Comparison of ENCODE assay signal across 1 cellular context in the genomic region with DNA sequence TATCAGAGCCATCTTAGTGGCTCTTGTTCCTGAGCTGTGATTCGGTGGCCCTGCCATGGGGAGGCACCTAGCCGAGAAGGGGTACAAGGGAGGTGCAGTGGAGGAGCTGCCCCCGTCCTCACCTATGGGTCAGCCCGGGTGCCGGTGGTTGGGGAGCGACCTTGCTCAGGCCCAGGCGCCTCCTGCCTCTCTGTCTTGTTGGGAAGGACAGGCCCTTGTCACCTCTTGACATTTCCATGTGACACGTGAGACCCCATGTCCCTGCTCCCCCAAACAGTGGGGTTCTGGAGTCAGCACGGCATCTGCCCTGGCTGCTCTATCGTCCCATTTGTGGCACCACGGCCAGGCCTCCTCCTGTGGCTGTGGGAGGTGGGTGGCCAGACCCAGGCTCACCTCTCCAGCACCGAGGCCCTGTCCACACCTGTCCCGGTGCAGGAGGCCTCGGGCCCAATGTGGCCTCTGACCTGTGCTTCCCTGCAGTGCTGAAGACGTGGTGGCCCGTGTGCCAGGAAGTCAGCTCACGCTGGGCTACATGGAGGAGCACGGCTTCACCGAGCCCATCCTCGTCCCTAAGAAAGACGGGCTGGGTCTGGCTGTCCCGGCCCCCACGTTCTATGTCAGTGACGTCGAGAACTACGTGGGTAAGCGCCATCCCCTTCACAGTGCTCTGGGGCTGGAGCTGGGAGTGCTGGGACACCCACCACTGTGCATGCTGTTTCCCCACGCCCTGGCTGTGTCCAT.
TF ChIP-seq lines count a peak whose summit lies in the region.

No MANE protein-coding gene starts in this region.

TF ChIP-seq in HepG2, 621 proteins besides CTCF, POLR2A, EP300 and RAD21 (continued from another document):
- TF ChIP-seq, protein P1, sequence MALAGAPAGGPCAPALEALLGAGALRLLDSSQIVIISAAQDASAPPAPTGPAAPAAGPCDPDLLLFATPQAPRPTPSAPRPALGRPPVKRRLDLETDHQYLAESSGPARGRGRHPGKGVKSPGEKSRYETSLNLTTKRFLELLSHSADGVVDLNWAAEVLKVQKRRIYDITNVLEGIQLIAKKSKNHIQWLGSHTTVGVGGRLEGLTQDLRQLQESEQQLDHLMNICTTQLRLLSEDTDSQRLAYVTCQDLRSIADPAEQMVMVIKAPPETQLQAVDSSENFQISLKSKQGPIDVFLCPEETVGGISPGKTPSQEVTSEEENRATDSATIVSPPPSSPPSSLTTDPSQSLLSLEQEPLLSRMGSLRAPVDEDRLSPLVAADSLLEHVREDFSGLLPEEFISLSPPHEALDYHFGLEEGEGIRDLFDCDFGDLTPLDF (CRISPR knock-in tag; IDR thresholded peaks at IDR 0.05), result no peak
TF ChIP-seq in HepG2: peak in this region for 0.
